ENCODE assay signal across 8 cellular contexts in the genomic region with DNA sequence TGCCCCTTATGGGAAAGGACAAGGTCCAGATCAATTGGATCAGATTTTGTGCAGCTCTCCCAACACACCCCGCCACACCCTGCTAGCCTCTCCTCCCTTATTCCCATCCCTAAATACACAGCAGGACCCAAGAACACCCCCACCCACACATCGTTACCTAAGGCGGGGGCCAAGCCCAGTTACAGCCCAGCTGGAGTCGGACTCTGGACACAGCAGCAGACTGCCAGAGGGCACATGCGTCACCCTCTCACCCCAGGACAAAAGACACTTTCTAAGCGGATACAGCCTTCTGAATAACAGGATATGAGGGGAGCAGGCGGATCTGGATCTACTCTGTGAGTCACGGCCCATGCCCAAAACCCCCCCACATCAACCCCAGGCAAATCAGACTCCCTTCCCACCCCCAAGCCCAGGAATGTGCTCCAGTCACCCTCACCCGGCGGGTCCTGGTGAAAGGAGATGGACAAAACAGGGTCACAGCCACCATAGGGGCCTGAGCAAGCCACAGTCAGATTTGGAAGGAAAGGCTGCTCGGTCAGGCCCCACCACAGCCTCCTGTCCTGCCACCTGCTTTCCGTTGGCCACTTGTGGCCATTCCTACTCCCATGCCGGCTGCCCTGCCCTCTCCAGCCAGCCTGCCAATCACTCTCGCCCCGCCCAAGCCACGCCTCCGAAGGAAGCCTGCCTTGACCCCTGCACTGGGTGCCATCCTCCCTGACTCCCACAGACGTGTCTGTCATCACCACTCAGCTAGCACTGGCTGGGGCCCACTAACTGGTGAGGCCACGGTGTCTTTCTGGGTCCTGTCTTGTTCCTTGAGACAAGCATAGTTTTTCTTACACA. TPM values are rescaled to one million over a fixed set of nuclear protein-coding genes. Genes with fewer than 3 reads are reported as not detected.
A peak's percentile ranks its signal among the peaks of the same experiment; 100 is the strongest.
DNase-seq lines count a peak whose midpoint lies in the region; FAIRE-seq and TF ChIP-seq lines count a peak whose summit lies in the region.

No MANE protein-coding gene starts in this region.

- DNase-seq in Caco-2, result peak; percentile 84 to 88
- DNase-seq in SK-MEL-5 (ENCODE audit: low read depth, low spot score), result peak; percentile 96
- DNase-seq in fibroblast of lung (ENCODE audit: low read depth in 2 of 2), result peak; percentile 88 to 95
- DNase-seq in myocyte (ENCODE audit: low read depth), result peak; percentile 97
- DNase-seq in D721Med (ENCODE audit: insufficient read length, low spot score), result no peak
- DNase-seq in stimulated activated CD8-positive, alpha-beta memory T cell treated with anti-CD3 and anti-CD28 coated beads, Interleukin-4, amount 100 ng/mL, for 48 hours, result no peak
- no peak for DNase-seq in KG1 (lab: John Stamatoyannopoulos, UW)
- DNase-seq in stimulated activated CD4-positive, alpha-beta T cell treated with anti-CD3 and anti-CD28 coated beads, Interleukin-2, amount 100 ng/mL, for 24 hours, result no peak

- no peak for TF ChIP-seq CTCF in Caco-2 (IDR thresholded peaks at IDR 0.05; ENCODE audit: insufficient read depth in 1 of 2, low read depth in 1 of 2, low read length in 1 of 2, severe bottlenecking in 1 of 2, unreplicated experiment in 1 of 2)
- TF ChIP-seq CTCF in fibroblast of lung (conservative IDR thresholded peaks at IDR 0.05 in 1 of 2, IDR thresholded peaks at IDR 0.05 in 1 of 2; ENCODE audit: low read depth in 1 of 2, low read length in 2 of 2), result no peak
- no peak for TF ChIP-seq CTCF in D721Med (IDR thresholded peaks at IDR 0.05; ENCODE audit: insufficient read depth, missing control alignments)

- POLR2A ChIA-PET in Caco-2 (lab: Charles Lee), result interaction anchor here (1.5 kb wide), 1 partner anchor 18 kb away, joined by 9 read pairs; a partner anchor contains a TSS

- H3K9me3 ChIP-seq in Caco-2, result no peaks in the 10 kb centered on the region
- H3K9me3 ChIP-seq in fibroblast of lung (ENCODE audit: control insufficient read depth, insufficient read depth, low read depth, low read length), result no peaks in the 10 kb centered on the region

- H3K27me3 ChIP-seq in Caco-2 (replicated peaks; ENCODE audit: control insufficient read depth, insufficient read depth, low read length), result no peaks in the 10 kb centered on the region
- H3K27me3 ChIP-seq in fibroblast of lung (ENCODE audit: control insufficient read depth, insufficient read depth, low read length), result no peaks in the 10 kb centered on the region

- peak overlapping the region; percentile 56 for H3K27ac Mint-ChIP-seq in Caco-2 (ENCODE audit: unreplicated experiment)

- H3K36me3 ChIP-seq in Caco-2 (ENCODE audit: control insufficient read depth, insufficient read depth, low read length), result peaks cover 8% of the 10 kb centered on the region
- H3K36me3 ChIP-seq in fibroblast of lung (ENCODE audit: control insufficient read depth, insufficient read depth, low read length), result peaks cover 15% of the 10 kb centered on the region

- no peaks in the 10 kb centered on the region for H4K20me1 ChIP-seq in fibroblast of lung (ENCODE audit: control insufficient read depth, extremely low read depth, insufficient read depth, low read length)

- peak overlapping the region; percentile 55 for H3K9ac ChIP-seq in fibroblast of lung (ENCODE audit: insufficient read depth, low read length)

- peaks cover 36% of the 10 kb centered on the region for H3K4me1 Mint-ChIP-seq in Caco-2 (ENCODE audit: low read depth, unreplicated experiment)

- intact Hi-C loops in Caco-2 (cut with micrococcal nuclease; ENCODE audit: unreplicated experiment), result no loop called here

- H3K27me3 Mint-ChIP-seq in Caco-2 (ENCODE audit: insufficient read depth, unreplicated experiment), result no peaks in the 10 kb centered on the region

- H3K4me2 ChIP-seq in fibroblast of lung (ENCODE audit: extremely low read depth, insufficient read depth, low read length), result peak overlapping the region; percentile 96

- H3K4me3 ChIP-seq in Caco-2 (ENCODE audit: low read depth, low read length) (peak overlapping the region; percentile 33), fibroblast of lung (replicated peaks in 1 of 4; ENCODE audit: control extremely low read depth in 1 of 4, insufficient read depth in 1 of 4, low read depth in 3 of 4, low read length in 4 of 4) (peak overlapping the region; percentile 42 to 92 (median 54))

- H3K4me3 Mint-ChIP-seq in Caco-2 (ENCODE audit: unreplicated experiment), result peak overlapping the region; percentile 74

- CTCF ChIA-PET in Caco-2 (lab: Charles Lee), result interaction anchor here (1.5 kb wide), 1 partner anchor 43 kb away, joined by 5 read pairs; no protein-coding TSS in a partner anchor

- no peak overlapping the region for H2AFZ ChIP-seq in fibroblast of lung (ENCODE audit: low read length)

- peaks cover 61% of the 10 kb centered on the region for H3K79me2 ChIP-seq in fibroblast of lung (ENCODE audit: control insufficient read depth, insufficient read depth, low read length)

- H3K4me1 ChIP-seq in Caco-2, result peaks cover 55% of the 10 kb centered on the region
- peaks cover 20% of the 10 kb centered on the region for H3K4me1 ChIP-seq in fibroblast of lung (ENCODE audit: control insufficient read depth, extremely low read depth, insufficient read depth, low read length)

- H3K9me3 Mint-ChIP-seq in Caco-2 (ENCODE audit: unreplicated experiment), result no peaks in the 10 kb centered on the region

- H3K36me3 Mint-ChIP-seq in Caco-2 (ENCODE audit: insufficient read depth, unreplicated experiment), result peaks cover 76% of the 10 kb centered on the region

- in situ Hi-C loops in SK-MEL-5 (cut with HindIII; ENCODE audit: low pct_unique_long_range_greater_than_20kb, low sequenced_read_pairs), result no loop called here

- BruUV-seq in Caco-2 (replicated peaks; lab: Mats Ljungman, UMichigan), result no TSS peak

- peak overlapping the region; percentile 94 for H3K27ac ChIP-seq in fibroblast of lung (ENCODE audit: insufficient read depth, low read length)

- no peak for FAIRE-seq in D721Med (lab: Jason Lieb, UNC)

RNA-seq across cellular contexts. Expression of a gene that starts 4.0 kb away (rescaled TPM):
- total RNA-seq in Caco-2 (2022), result 220 and 243 TPM in 2 replicates
- 36.5 and 37.8 TPM in 2 replicates for total RNA-seq in SK-MEL-5 (2014; rRNA removed; shearing (Covaris generic))
- polyA plus RNA-seq in SK-MEL-5 (2015; cell fraction: cytosol; rRNA removed), result 47.7 and 58.8 TPM in 2 replicates
- 7.1 and 17.4 TPM in 2 replicates for polyA plus RNA-seq in SK-MEL-5 (2015; cell fraction: nucleus; rRNA removed)
- total RNA-seq in fibroblast of lung, result 121 and 122 TPM in 2 replicates
- polyA plus RNA-seq in fibroblast of lung, result 182 and 632 TPM in 2 replicates
- 150 and 488 TPM in 2 replicates for polyA plus RNA-seq in fibroblast of lung (2012)
- 153 and 449 TPM in 2 replicates for polyA minus RNA-seq in fibroblast of lung (ENCODE audit: low replicate concordance)
- 591 and 800 TPM in 2 replicates for total RNA-seq in myocyte
- polyA plus RNA-seq in myocyte (2012), result 646 TPM

RNA-seq across cellular contexts. Expression of a gene that starts 7.2 kb away (rescaled TPM):
- 510 and 624 TPM in 2 replicates for total RNA-seq in Caco-2 (2022)
- total RNA-seq in SK-MEL-5 (2014; rRNA removed; shearing (Covaris generic)), result not detected in 2 replicates
- not detected in 2 replicates for polyA plus RNA-seq in SK-MEL-5 (2015; cell fraction: cytosol; rRNA removed)
- not detected in 2 replicates for polyA plus RNA-seq in SK-MEL-5 (2015; cell fraction: nucleus; rRNA removed)
- 0.26 and 0.33 TPM in 2 replicates for total RNA-seq in fibroblast of lung
- 0.40 and 0.51 TPM in 2 replicates for polyA plus RNA-seq in fibroblast of lung
- 0.35 and 0.51 TPM in 2 replicates for polyA plus RNA-seq in fibroblast of lung (2012)
- polyA minus RNA-seq in fibroblast of lung (ENCODE audit: low replicate concordance), result not detected in 2 replicates
- total RNA-seq in myocyte, result not detected in 2 replicates
- polyA plus RNA-seq in myocyte (2012), result 0.13 TPM

RNA-seq across cellular contexts. Expression of a gene that starts 18.3 kb away (rescaled TPM):
- total RNA-seq in Caco-2 (2022) (198 and 238 TPM in 2 replicates), fibroblast of lung (105 and 172 TPM in 2 replicates), myocyte (237 and 291 TPM in 2 replicates)
- 247 and 266 TPM in 2 replicates for total RNA-seq in SK-MEL-5 (2014; rRNA removed; shearing (Covaris generic))
- 226 and 315 TPM in 2 replicates for polyA plus RNA-seq in SK-MEL-5 (2015; cell fraction: cytosol; rRNA removed)
- 102 and 111 TPM in 2 replicates for polyA plus RNA-seq in SK-MEL-5 (2015; cell fraction: nucleus; rRNA removed)
- polyA plus RNA-seq in fibroblast of lung, result 399 TPM in 2 replicates
- 418 and 440 TPM in 2 replicates for polyA plus RNA-seq in fibroblast of lung (2012)
- 236 and 255 TPM in 2 replicates for polyA minus RNA-seq in fibroblast of lung (ENCODE audit: low replicate concordance)
- 643 TPM for polyA plus RNA-seq in myocyte (2012)

RNA-seq across cellular contexts. Expression of a gene that starts 19.3 kb away (rescaled TPM):
- 12.6 and 18.1 TPM in 2 replicates for total RNA-seq in Caco-2 (2022)
- total RNA-seq in SK-MEL-5 (2014; rRNA removed; shearing (Covaris generic)), result 563 and 586 TPM in 2 replicates
- polyA plus RNA-seq in SK-MEL-5 (2015; cell fraction: cytosol; rRNA removed), result 710 and 1,025 TPM in 2 replicates
- polyA plus RNA-seq in SK-MEL-5 (2015; cell fraction: nucleus; rRNA removed), result 77.5 and 80.9 TPM in 2 replicates
- 0.17 TPM in 1 of 2 replicates, not detected in the other for total RNA-seq in fibroblast of lung
- 0.98 and 9.7 TPM in 2 replicates for polyA plus RNA-seq in fibroblast of lung
- 1.3 and 8.2 TPM in 2 replicates for polyA plus RNA-seq in fibroblast of lung (2012)
- 17.0 TPM in 1 of 2 replicates, not detected in the other for polyA minus RNA-seq in fibroblast of lung (ENCODE audit: low replicate concordance)
- total RNA-seq in myocyte, result 0.52 and 3.3 TPM in 2 replicates
- 12.8 TPM for polyA plus RNA-seq in myocyte (2012)

RNA-seq across cellular contexts. Expression of a gene that starts 24.9 kb away (rescaled TPM):
- total RNA-seq in Caco-2 (2022) (85.1 and 90.6 TPM in 2 replicates), fibroblast of lung (22.6 and 34.0 TPM in 2 replicates), myocyte (59.2 and 71.6 TPM in 2 replicates)
- 59.3 and 62.0 TPM in 2 replicates for total RNA-seq in SK-MEL-5 (2014; rRNA removed; shearing (Covaris generic))
- polyA plus RNA-seq in SK-MEL-5 (2015; cell fraction: cytosol; rRNA removed), result 74.5 and 81.5 TPM in 2 replicates
- polyA plus RNA-seq in SK-MEL-5 (2015; cell fraction: nucleus; rRNA removed), result 162 and 170 TPM in 2 replicates
- polyA plus RNA-seq in fibroblast of lung, result 47.6 and 52.2 TPM in 2 replicates
- 43.4 and 55.4 TPM in 2 replicates for polyA plus RNA-seq in fibroblast of lung (2012)
- polyA minus RNA-seq in fibroblast of lung (ENCODE audit: low replicate concordance), result 9.3 and 14.1 TPM in 2 replicates
- 72.6 TPM for polyA plus RNA-seq in myocyte (2012)

Comparison
In these comparisons a context has a peak if more than half of its experiments do, and no peak if none do; other contexts are left out.
1. DNase-seq: peak in Caco-2 (2 of 2), SK-MEL-5 (single experiment), fibroblast of lung (2 of 2) and myocyte (single experiment); none in D721Med (single experiment), stimulated activated CD8-positive, alpha-beta memory T cell treated with anti-CD3 and anti-CD28 coated beads, Interleukin-4, amount 100 ng/mL, for 48 hours (single experiment), KG1 (single experiment) and stimulated activated CD4-positive, alpha-beta T cell treated with anti-CD3 and anti-CD28 coated beads, Interleukin-2, amount 100 ng/mL, for 24 hours (0 of 2).
2. RNA of a gene that starts 7.2 kb away (total RNA-seq): 510 to 624 TPM in Caco-2; 0.26 to 0.33 TPM in fibroblast of lung, not detected in SK-MEL-5 and not detected in myocyte; every median in the first group is over 100 times any median in the second.